In the genomic region with DNA sequence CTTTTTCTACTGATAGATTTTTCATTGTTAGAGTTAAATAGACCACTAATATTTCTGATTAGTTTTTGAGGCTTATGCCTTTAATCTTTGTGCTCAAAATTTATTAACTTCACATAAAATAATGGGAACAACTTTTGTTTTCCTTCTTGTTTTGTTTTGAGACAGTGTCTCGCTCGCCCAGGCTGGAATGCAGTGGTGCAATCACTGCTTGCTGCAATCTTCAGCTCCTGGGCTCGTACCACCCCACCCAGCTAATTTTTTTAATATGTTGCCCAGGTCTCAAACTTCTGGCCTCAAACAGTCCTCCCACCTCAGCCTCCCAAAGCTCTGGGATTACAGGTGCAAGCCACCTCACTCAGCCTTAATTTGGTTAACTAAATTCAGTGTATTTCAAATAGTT, we compare ENCODE assay signal across 1 cellular context.
TF ChIP-seq lines count a peak whose summit lies in the region.

No MANE protein-coding gene starts in this region.

TF ChIP-seq in HepG2, 621 proteins besides CTCF, POLR2A, EP300 and RAD21:
- TF ChIP-seq, protein P1, sequence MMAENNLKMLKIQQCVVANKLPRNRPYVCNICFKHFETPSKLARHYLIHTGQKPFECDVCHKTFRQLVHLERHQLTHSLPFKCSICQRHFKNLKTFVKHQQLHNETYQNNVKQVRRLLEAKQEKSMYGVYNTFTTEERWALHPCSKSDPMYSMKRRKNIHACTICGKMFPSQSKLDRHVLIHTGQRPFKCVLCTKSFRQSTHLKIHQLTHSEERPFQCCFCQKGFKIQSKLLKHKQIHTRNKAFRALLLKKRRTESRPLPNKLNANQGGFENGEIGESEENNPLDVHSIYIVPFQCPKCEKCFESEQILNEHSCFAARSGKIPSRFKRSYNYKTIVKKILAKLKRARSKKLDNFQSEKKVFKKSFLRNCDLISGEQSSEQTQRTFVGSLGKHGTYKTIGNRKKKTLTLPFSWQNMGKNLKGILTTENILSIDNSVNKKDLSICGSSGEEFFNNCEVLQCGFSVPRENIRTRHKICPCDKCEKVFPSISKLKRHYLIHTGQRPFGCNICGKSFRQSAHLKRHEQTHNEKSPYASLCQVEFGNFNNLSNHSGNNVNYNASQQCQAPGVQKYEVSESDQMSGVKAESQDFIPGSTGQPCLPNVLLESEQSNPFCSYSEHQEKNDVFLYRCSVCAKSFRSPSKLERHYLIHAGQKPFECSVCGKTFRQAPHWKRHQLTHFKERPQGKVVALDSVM (CRISPR knock-in tag; IDR thresholded peaks at IDR 0.05), result peak; percentile 45; the same call in 1 of the 2 replicates
- TF ChIP-seq ZBTB21 (CRISPR knock-in tag; IDR thresholded peaks at IDR 0.05), result no peak
